8 cellular contexts compared by ENCODE assay signal in the genomic region with DNA sequence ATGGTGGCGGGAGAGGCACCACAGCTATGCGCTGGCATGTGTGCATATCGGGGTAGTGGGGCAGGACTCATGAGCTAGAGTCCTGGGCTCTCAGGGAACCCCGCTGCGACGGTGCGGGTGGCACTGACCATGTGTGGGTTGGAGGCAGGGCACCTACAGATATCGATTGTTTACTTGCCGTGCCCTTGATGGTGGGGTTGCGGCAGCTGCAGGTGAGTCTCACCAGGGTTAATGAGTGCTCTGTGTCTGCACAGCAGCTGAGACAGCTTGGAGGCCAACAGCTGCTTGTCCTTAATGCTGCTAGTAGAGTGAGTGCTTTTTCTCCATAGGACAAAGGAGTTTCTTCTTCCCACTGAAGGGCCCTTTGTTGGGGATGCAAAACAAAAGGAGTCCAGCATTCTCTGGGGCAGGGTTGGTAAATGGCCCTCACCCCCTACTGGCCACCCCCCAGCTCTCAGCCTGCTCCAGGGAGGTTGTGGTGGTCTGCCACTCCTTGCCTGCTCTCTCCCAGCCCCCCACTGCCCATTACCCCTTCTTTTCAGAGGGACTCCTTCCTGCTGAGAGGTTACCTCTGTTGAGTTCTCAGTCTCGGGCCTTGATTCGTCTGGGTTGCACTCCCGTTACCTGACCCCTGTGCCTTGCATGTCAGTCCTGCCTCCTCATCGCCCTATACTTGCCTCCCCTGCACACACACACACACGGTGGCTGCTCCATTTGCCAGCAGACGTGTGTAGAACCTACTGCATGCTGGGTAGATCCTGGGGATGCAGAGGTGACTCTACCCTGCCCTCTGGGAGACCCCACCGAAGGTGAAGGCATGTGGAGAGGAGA. TPM values are rescaled to one million over a fixed set of nuclear protein-coding genes. Genes with fewer than 3 reads are reported as not detected.
DNase-seq lines count a peak whose midpoint lies in the region; ATAC-seq and TF ChIP-seq lines count a peak whose summit lies in the region.

No MANE protein-coding gene starts in this region.

- H3K36me3 Mint-ChIP-seq in activated B cell treated with CpG ODN at 0.5 μM for 24 hours (ENCODE audit: low read depth) = peaks cover 4% of the 10 kb centered on the region
- H3K36me3 Mint-ChIP-seq in activated naive CD4-positive, alpha-beta T cell treated with anti-CD3 and anti-CD28 coated beads for 36 hours (ENCODE audit: low read depth) = peaks cover 3% of the 10 kb centered on the region

- H2BK120ac ChIP-seq in mesenchymal stem cell (ENCODE audit: low read depth, low read length) = no peak overlapping the region

- peaks cover 51% of the 10 kb centered on the region for H3K4me1 Mint-ChIP-seq in activated B cell treated with CpG ODN at 0.5 μM for 24 hours
- H3K4me1 Mint-ChIP-seq in activated naive CD4-positive, alpha-beta T cell treated with anti-CD3 and anti-CD28 coated beads for 36 hours (ENCODE audit: low read depth) = peaks cover 43% of the 10 kb centered on the region

- H3K9ac ChIP-seq in mesenchymal stem cell (ENCODE audit: low read length) = no peak overlapping the region

- H2AFZ ChIP-seq in mesenchymal stem cell (ENCODE audit: low read depth, low read length) = no peak overlapping the region

- TF ChIP-seq CTCF in activated B cell treated with CpG ODN at 0.5 μM for 24 hours (IDR thresholded peaks at IDR 0.05) = no peak

- WGBS in mesenchymal stem cell = 87% methylated on average over 17 of the region's 17 CpGs

- H3K18ac ChIP-seq in mesenchymal stem cell (ENCODE audit: low read depth in 1 of 2, low read length in 2 of 2) = peak overlapping the region; percentile 17 to 81

- peak overlapping the region in 1 of 2 experiments; percentile 54 for H2BK12ac ChIP-seq in mesenchymal stem cell (ENCODE audit: low read length in 2 of 2)

- H3K4me3 Mint-ChIP-seq in activated B cell treated with CpG ODN at 0.5 μM for 24 hours = peak overlapping the region; percentile 28
- no peak overlapping the region for H3K4me3 Mint-ChIP-seq in activated naive CD4-positive, alpha-beta T cell treated with anti-CD3 and anti-CD28 coated beads for 36 hours

- H3K36me3 ChIP-seq in mesenchymal stem cell (ENCODE audit: control insufficient read depth in 1 of 2, insufficient read depth in 2 of 2, low read depth in 1 of 2, low read length in 2 of 2) (peaks cover 0 to 6% of the 10 kb centered on the region in 2 experiments), MG63 (no peaks in the 10 kb centered on the region)

- H3K4me2 ChIP-seq in mesenchymal stem cell (ENCODE audit: low read length, poor library complexity, severe bottlenecking) = no peak overlapping the region

- H3K23ac ChIP-seq in mesenchymal stem cell (ENCODE audit: low read length in 2 of 2) = no peak overlapping the region

- peak overlapping the region; percentile 25 for H4K91ac ChIP-seq in mesenchymal stem cell (ENCODE audit: low read length)

- peak overlapping the region; percentile 47 for H4K8ac ChIP-seq in mesenchymal stem cell (ENCODE audit: low read length)

- H2BK15ac ChIP-seq in mesenchymal stem cell (ENCODE audit: low read depth, poor library complexity, severe bottlenecking) = no peak overlapping the region

- CTCF ChIA-PET in activated B cell treated with CpG ODN at 0.5 μM for 24 hours (lab: Charles Lee) = interaction anchor here (1.0 to 1.2 kb wide), 2 partner anchors 12 to 53 kb away, joined by 3 to 4 read pairs; no protein-coding TSS in a partner anchor
- CTCF ChIA-PET in activated naive CD4-positive, alpha-beta T cell treated with anti-CD3 and anti-CD28 coated beads for 36 hours (lab: Charles Lee) = interaction anchor here (0.6 to 1.1 kb wide), 3 partner anchors 11 to 69 kb away, joined by 3 to 8 read pairs (median 5); no protein-coding TSS in a partner anchor

- H3K9me3 ChIP-seq in mesenchymal stem cell (ENCODE audit: control insufficient read depth, low read length) (no peaks in the 10 kb centered on the region), MG63 (no peaks in the 10 kb centered on the region)

- ATAC-seq in activated B cell treated with CpG ODN at 0.5 μM for 24 hours (ENCODE audit: low read depth) = no peak
- ATAC-seq in HG03571 (IDR thresholded peaks at IDR 0.05; ENCODE audit: unreplicated experiment) = no peak
- ATAC-seq in HG03442 (IDR thresholded peaks at IDR 0.05; ENCODE audit: unreplicated experiment) = no peak

- H3K14ac ChIP-seq in mesenchymal stem cell (ENCODE audit: low read length in 2 of 2) = peak overlapping the region in 1 of 2 experiments; percentile 56

- H3K27ac ChIP-seq in mesenchymal stem cell (ENCODE audit: low read length, poor library complexity, severe bottlenecking) = no peak overlapping the region

- H2AK5ac ChIP-seq in mesenchymal stem cell (ENCODE audit: low read length, severe bottlenecking) = no peak overlapping the region

- no peak overlapping the region for H3K4me3 ChIP-seq in mesenchymal stem cell (ENCODE audit: insufficient read depth in 1 of 2, low read depth in 1 of 2, low read length in 2 of 2)
- H3K4me3 ChIP-seq in MG63 = no peak overlapping the region

- H3K4ac ChIP-seq in mesenchymal stem cell (ENCODE audit: low read depth in 1 of 2, low read length in 2 of 2) = peak overlapping the region; percentile 40 to 54

- no peaks in the 10 kb centered on the region for H3K27me3 Mint-ChIP-seq in activated B cell treated with CpG ODN at 0.5 μM for 24 hours
- no peaks in the 10 kb centered on the region for H3K27me3 Mint-ChIP-seq in activated naive CD4-positive, alpha-beta T cell treated with anti-CD3 and anti-CD28 coated beads for 36 hours (ENCODE audit: low read depth)

- POLR2A ChIA-PET in activated B cell treated with CpG ODN at 0.5 μM for 24 hours (lab: Charles Lee) = interaction anchor here (1.5 to 2.3 kb wide), 3 partner anchors 21 to 106 kb away, joined by 5 to 11 read pairs (median 9); partner anchors contain the start of gene GRPEL1

- DNase-seq in Ammon's horn (ENCODE audit: low spot score) (peak; percentile 86), NCI-H1105 (lab: John Stamatoyannopoulos, UW) (peak; percentile 21), activated B cell treated with CpG ODN at 0.5 μM for 24 hours (no peak), mesenchymal stem cell (no peak), MG63 (no peak)
- no peak for DNase-seq in activated naive CD4-positive, alpha-beta T cell treated with anti-CD3 and anti-CD28 coated beads for 36 hours

- intact Hi-C loops in activated B cell treated with CpG ODN at 0.5 μM for 24 hours (cut with micrococcal nuclease) = no loop called here
- intact Hi-C loops in activated naive CD4-positive, alpha-beta T cell treated with anti-CD3 and anti-CD28 coated beads for 36 hours (cut with micrococcal nuclease) = no loop called here

- peaks cover 14% of the 10 kb centered on the region for H3K4me1 ChIP-seq in mesenchymal stem cell (ENCODE audit: control insufficient read depth, insufficient read depth, low read depth, low read length)

- H3K9me3 Mint-ChIP-seq in activated B cell treated with CpG ODN at 0.5 μM for 24 hours = no peaks in the 10 kb centered on the region
- H3K9me3 Mint-ChIP-seq in activated naive CD4-positive, alpha-beta T cell treated with anti-CD3 and anti-CD28 coated beads for 36 hours = no peaks in the 10 kb centered on the region

- H3K27me3 ChIP-seq in mesenchymal stem cell (ENCODE audit: control insufficient read depth in 1 of 2, insufficient read depth in 1 of 2, low read length in 2 of 2) (no peaks in the 10 kb centered on the region), MG63 (no peaks in the 10 kb centered on the region)

- H3K79me1 ChIP-seq in mesenchymal stem cell (replicated peaks; ENCODE audit: low read length, poor library complexity, severe bottlenecking) = peaks cover 41% of the 10 kb centered on the region

- H3K27ac Mint-ChIP-seq in activated B cell treated with CpG ODN at 0.5 μM for 24 hours = peak overlapping the region; percentile 72
- H3K27ac Mint-ChIP-seq in activated naive CD4-positive, alpha-beta T cell treated with anti-CD3 and anti-CD28 coated beads for 36 hours = no peak overlapping the region

- H2BK5ac ChIP-seq in mesenchymal stem cell (ENCODE audit: low read depth, low read length, poor library complexity, severe bottlenecking) = no peak overlapping the region

RNA-seq across cellular contexts. Expression of gene TBC1D14, which starts 52.8 kb away (rescaled TPM):
- 35.1 and 35.2 TPM in 2 replicates for total RNA-seq in activated B cell treated with CpG ODN at 0.5 μM for 24 hours
- polyA plus RNA-seq in mesenchymal stem cell (2013, experiment 1 of 2) = 25.0 TPM
- polyA plus RNA-seq in mesenchymal stem cell (2013, experiment 2 of 2) = 24.9 TPM
- total RNA-seq in activated naive CD4-positive, alpha-beta T cell treated with anti-CD3 and anti-CD28 coated beads for 36 hours = 10 to 100 TPM; 23.6 to 24.6 TPM
- 15.3 and 16.3 TPM in 2 replicates for total RNA-seq in MG63 (2014; rRNA removed; shearing (Covaris generic); ENCODE audit: low replicate concordance)

Comparison
In these comparisons a context has a peak if more than half of its experiments do, and no peak if none do; other contexts are left out.
1. DNase-seq: peak in Ammon's horn (single experiment) and NCI-H1105 (single experiment); none in activated B cell treated with CpG ODN at 0.5 μM for 24 hours (single experiment), mesenchymal stem cell (single experiment), activated naive CD4-positive, alpha-beta T cell treated with anti-CD3 and anti-CD28 coated beads for 36 hours (single experiment) and MG63 (single experiment).